Comparison of ENCODE assay signal across 13 cellular contexts in genomic region chr9:7185612-7186011, GRCh38.
DNase-seq lines count a peak whose midpoint lies in the region; ATAC-seq and TF ChIP-seq lines count a peak whose summit lies in the region.
"Had no signal": no experiment of that assay in that cellular context is flagged by ENCODE, and none has a peak within 500 bp of the region (broad histone marks: within the 10 kb centered on the region; RNA-seq: fewer than 3 reads in every experiment).

No MANE protein-coding gene starts in this region.

- H3K9me3 ChIP-seq in SJCRH30 (replicated peaks) (no peaks in the 10 kb centered on the region), mucosa of descending colon (peaks cover 5% of the 10 kb centered on the region)

- peaks cover 22% of the 10 kb centered on the region for H3K9me3 Mint-ChIP-seq in activated T-helper 2 cell treated with anti-CD3 and anti-CD28 coated beads, Interferon-gamma antibody, Interleukin-2, Interleukin-4, amounts not matched to agents 10 μg/mL and 5 μg/mL and 100 μg/mL, durations not matched to agents 14 hours and 24 hours and 36 hours

- H3K4me1 ChIP-seq in SJCRH30 (no peaks in the 10 kb centered on the region; the same call in 1 of the 2 replicates), mucosa of descending colon (ENCODE audit: low read depth) (no peaks in the 10 kb centered on the region)

- DNase-seq in HCEC 1CT (peak; percentile 84), SJCRH30 (peak; percentile 13 to 24), fibroblast of pulmonary artery (ENCODE audit: low read depth) (peak; percentile 90), renal cortical epithelial cell (ENCODE audit: low read depth) (peak; percentile 97), mucosa of descending colon (no peak)
- no peak for DNase-seq in activated T-helper 2 cell treated with anti-CD3 and anti-CD28 coated beads, Interferon-gamma antibody, Interleukin-2, Interleukin-4, amounts not matched to agents 10 μg/mL and 5 μg/mL and 100 μg/mL, durations not matched to agents 14 hours and 24 hours and 36 hours (ENCODE audit: low spot score)
- DNase-seq: effector memory CD8-positive, alpha-beta T cell had no signal

- H3K36me3 ChIP-seq in SJCRH30 (no peaks in the 10 kb centered on the region), mucosa of descending colon (ENCODE audit: low read depth) (no peaks in the 10 kb centered on the region)
- H3K36me3 ChIP-seq: thoracic aorta had no signal

- no peak overlapping the region for H3K27ac ChIP-seq in SJCRH30
- H3K27ac ChIP-seq: HL-60, thoracic aorta had no signal

- ATAC-seq in GM21723 (IDR thresholded peaks at IDR 0.05; ENCODE audit: unreplicated experiment) (no peak), HG03175 (IDR thresholded peaks at IDR 0.05; ENCODE audit: unreplicated experiment) (no peak), mucosa of descending colon (no peak)
- ATAC-seq: effector memory CD8-positive, alpha-beta T cell had no signal

- no peak for TF ChIP-seq CTCF in fibroblast of pulmonary artery (IDR thresholded peaks at IDR 0.05; ENCODE audit: low read length, missing control alignments)
- TF ChIP-seq CTCF in mucosa of descending colon (IDR thresholded peaks at IDR 0.05), result no peak

- intact Hi-C loops in activated T-helper 2 cell treated with anti-CD3 and anti-CD28 coated beads, Interferon-gamma antibody, Interleukin-2, Interleukin-4, amounts not matched to agents 10 μg/mL and 5 μg/mL and 100 μg/mL, durations not matched to agents 14 hours and 24 hours and 36 hours (cut with micrococcal nuclease), result no loop called here
- intact Hi-C loops in mucosa of descending colon (cut with DNase I, micrococcal nuclease), result no loop called here

- H3K4me3 ChIP-seq in SJCRH30 (no peak overlapping the region), fibroblast of pulmonary artery (replicated peaks; ENCODE audit: low read depth, low read length) (no peak overlapping the region), mucosa of descending colon (no peak overlapping the region)
- H3K4me3 ChIP-seq: thoracic aorta had no signal

- peaks cover 17% of the 10 kb centered on the region for H3K36me3 Mint-ChIP-seq in activated T-helper 2 cell treated with anti-CD3 and anti-CD28 coated beads, Interferon-gamma antibody, Interleukin-2, Interleukin-4, amounts not matched to agents 10 μg/mL and 5 μg/mL and 100 μg/mL, durations not matched to agents 14 hours and 24 hours and 36 hours (ENCODE audit: low read depth)

- H3K27ac Mint-ChIP-seq in activated T-helper 2 cell treated with anti-CD3 and anti-CD28 coated beads, Interferon-gamma antibody, Interleukin-2, Interleukin-4, amounts not matched to agents 10 μg/mL and 5 μg/mL and 100 μg/mL, durations not matched to agents 14 hours and 24 hours and 36 hours, result no peak overlapping the region
- H3K27ac Mint-ChIP-seq: mesothelial cell of epicardium; T-helper 1 cell treated with Interleukin-12 subunit alpha and Interleukin-12 subunit beta and Interleukin-4 antibody, amounts not matched to agents 30 μg/mL and 1 μg/mL, for 36 hours had no signal

- H3K27me3 Mint-ChIP-seq in activated T-helper 2 cell treated with anti-CD3 and anti-CD28 coated beads, Interferon-gamma antibody, Interleukin-2, Interleukin-4, amounts not matched to agents 10 μg/mL and 5 μg/mL and 100 μg/mL, durations not matched to agents 14 hours and 24 hours and 36 hours (ENCODE audit: low read depth), result no peaks in the 10 kb centered on the region
- H3K27me3 Mint-ChIP-seq: effector memory CD8-positive, alpha-beta T cell had no signal

- no peaks in the 10 kb centered on the region for H3K27me3 ChIP-seq in SJCRH30

- H3K4me1 Mint-ChIP-seq in activated T-helper 2 cell treated with anti-CD3 and anti-CD28 coated beads, Interferon-gamma antibody, Interleukin-2, Interleukin-4, amounts not matched to agents 10 μg/mL and 5 μg/mL and 100 μg/mL, durations not matched to agents 14 hours and 24 hours and 36 hours (ENCODE audit: low read depth), result no peaks in the 10 kb centered on the region
- H3K4me1 Mint-ChIP-seq: mesothelial cell of epicardium had no signal

- H3K4me3 Mint-ChIP-seq in activated T-helper 2 cell treated with anti-CD3 and anti-CD28 coated beads, Interferon-gamma antibody, Interleukin-2, Interleukin-4, amounts not matched to agents 10 μg/mL and 5 μg/mL and 100 μg/mL, durations not matched to agents 14 hours and 24 hours and 36 hours (ENCODE audit: low read depth), result no peak overlapping the region
- H3K4me3 Mint-ChIP-seq: effector memory CD8-positive, alpha-beta T cell; mesothelial cell of epicardium; T-helper 1 cell treated with Interleukin-12 subunit alpha and Interleukin-12 subunit beta and Interleukin-4 antibody, amounts not matched to agents 30 μg/mL and 1 μg/mL, for 36 hours had no signal

Comparison
In these comparisons a context has a peak if more than half of its experiments do, and no peak if none do; other contexts are left out.
1. DNase-seq: peak in HCEC 1CT (single experiment), SJCRH30 (2 of 2), fibroblast of pulmonary artery (single experiment) and renal cortical epithelial cell (single experiment); none in activated T-helper 2 cell treated with anti-CD3 and anti-CD28 coated beads, Interferon-gamma antibody, Interleukin-2, Interleukin-4, amounts not matched to agents 10 μg/mL and 5 μg/mL and 100 μg/mL, durations not matched to agents 14 hours and 24 hours and 36 hours (single experiment) and mucosa of descending colon (0 of 3).